Comparison of ENCODE assay signal across 8 cellular contexts in the genomic region with DNA sequence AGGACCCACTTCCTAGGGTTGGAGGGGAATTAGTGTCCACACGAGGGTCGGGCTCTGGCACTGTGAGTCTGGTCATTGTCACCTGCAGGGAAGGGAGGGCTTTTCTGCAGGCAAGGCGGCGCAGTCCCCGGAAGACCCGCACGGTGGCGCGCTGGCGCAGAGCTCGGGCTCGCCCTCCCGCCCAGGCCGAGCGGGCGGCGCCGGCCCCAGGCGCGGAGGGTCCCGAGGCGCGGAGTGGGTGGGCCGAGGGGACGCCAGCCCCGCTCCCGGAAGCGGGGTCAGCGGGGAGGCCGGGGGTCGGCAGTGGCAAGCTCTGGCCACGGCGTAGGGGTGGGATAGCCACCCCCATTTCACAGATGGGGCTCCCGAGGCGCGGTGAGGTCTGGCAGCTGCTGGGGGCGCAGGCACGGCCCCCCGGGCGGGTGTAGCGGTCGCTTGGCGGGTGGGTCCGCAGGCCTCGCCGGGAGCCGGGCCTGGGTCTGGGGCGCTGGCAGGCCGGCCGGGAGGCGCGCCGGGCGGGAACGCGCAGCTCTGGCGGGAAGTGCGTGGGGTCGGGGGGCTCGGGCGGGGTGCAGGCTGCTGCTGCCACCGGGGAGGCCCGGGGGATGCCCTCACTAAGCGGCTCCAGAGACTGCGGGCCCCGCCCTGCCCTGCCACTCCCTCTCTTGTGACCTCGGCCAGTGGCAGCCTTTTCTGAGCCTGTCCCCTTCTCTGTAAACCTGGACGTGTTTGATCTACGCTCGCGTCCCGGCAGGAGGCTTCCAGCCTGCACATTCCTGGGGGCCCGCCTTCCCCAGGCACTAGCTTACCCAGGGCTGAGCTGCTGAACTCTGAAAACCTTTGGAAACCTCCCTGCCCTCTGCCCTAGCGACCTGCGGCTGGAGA. TPM values are rescaled to one million over a fixed set of nuclear protein-coding genes. Genes with fewer than 3 reads are reported as not detected.
DNase-seq lines count a peak whose midpoint lies in the region; ATAC-seq, FAIRE-seq and TF ChIP-seq lines count a peak whose summit lies in the region.

No MANE protein-coding gene starts in this region.

- TF ChIP-seq POLR2A in GM12891 (IDR thresholded peaks at IDR 0.05; ENCODE audit: low read depth, low read length): no peak
- TF ChIP-seq POLR2A in tibial nerve (IDR thresholded peaks at IDR 0.05): no peak

- H3K4me3 Mint-ChIP-seq in glutamatergic neuron (ENCODE audit: unreplicated experiment): peak overlapping the region; percentile 76

- H3K9me3 ChIP-seq in PC-3 (ENCODE audit: low read length): no peaks in the 10 kb centered on the region
- H3K9me3 ChIP-seq in pancreas: no peaks in the 10 kb centered on the region
- H3K9me3 ChIP-seq in tibial nerve: no peaks in the 10 kb centered on the region

- TF ChIP-seq EP300 in tibial nerve (IDR thresholded peaks at IDR 0.05): no peak

- H3K4me1 ChIP-seq in PC-3 (ENCODE audit: insufficient read depth, low read length) (no peaks in the 10 kb centered on the region; the same call in 1 of the 2 replicates), pancreas (peaks cover 0 to 14% (median 0%) of the 10 kb centered on the region in 3 donors), tibial nerve (peaks cover 0 to 54% (median 7%) of the 10 kb centered on the region in 4 donors)

- H3K4me2 ChIP-seq in PC-3 (ENCODE audit: low read length): peak overlapping the region; percentile 94

- H3K27ac ChIP-seq in PC-3 (ENCODE audit: low read length): no peak overlapping the region
- H3K27ac ChIP-seq in pancreas: no peak overlapping the region
- H3K27ac ChIP-seq in tibial nerve: peak overlapping the region; percentile 13 to 76 (median 53)

- H3K79me2 ChIP-seq in PC-3 (ENCODE audit: low read length): no peaks in the 10 kb centered on the region

- intact Hi-C loops in PC-3 (cut with micrococcal nuclease) (loop anchor here (1.0 to 2.0 kb wide), 3 partner anchors 27 to 155 kb away; no protein-coding TSS in a partner anchor), pancreas (cut with DNase I) (loop anchor here (5.0 kb wide), 2 partner anchors 152 to 157 kb away; no protein-coding TSS in a partner anchor)

- POLR2A ChIA-PET in PC-3 (lab: Charles Lee; ENCODE audit: unreplicated experiment): no interaction called here

- H3K27me3 Mint-ChIP-seq in glutamatergic neuron (ENCODE audit: unreplicated experiment): peaks cover 7% of the 10 kb centered on the region

- TF ChIP-seq CTCF in PC-3 (conservative IDR thresholded peaks at IDR 0.05; ENCODE audit: low read depth, low read length): peak; percentile 82
- peak; percentile 90 for TF ChIP-seq CTCF in glutamatergic neuron (IDR thresholded peaks at IDR 0.05; ENCODE audit: partially characterized antibody, unreplicated experiment)
- TF ChIP-seq CTCF in pancreas (IDR thresholded peaks at IDR 0.05): peak; percentile 81 to 93 (median 86)
- TF ChIP-seq CTCF in tibial nerve (IDR thresholded peaks at IDR 0.05): peak; percentile 84 to 97 (median 96)

- H3K27ac Mint-ChIP-seq in glutamatergic neuron (ENCODE audit: unreplicated experiment): no peak overlapping the region

- FAIRE-seq in GM12891 (lab: Jason Lieb, UNC) (peak; percentile 82), pancreas (lab: Jason Lieb, UNC) (no peak)

- H3K9ac ChIP-seq in PC-3 (ENCODE audit: low read length): peak overlapping the region; percentile 43; the same call in 1 of the 2 replicates

- H3K9me2 ChIP-seq in PC-3 (replicated peaks; ENCODE audit: low read length): no peaks in the 10 kb centered on the region

- H3K4me3 ChIP-seq in PC-3 (ENCODE audit: low read length): peak overlapping the region; percentile 68
- H3K4me3 ChIP-seq in pancreas: peak overlapping the region; percentile 35 to 68 (median 40)
- peak overlapping the region in 3 of 4 donors; percentile 32 to 64 (median 41) for H3K4me3 ChIP-seq in tibial nerve

- no TSS peak for BruUV-seq in PC-3 (replicated peaks; lab: Mats Ljungman, UMichigan)

- ATAC-seq in HG03139 (IDR thresholded peaks at IDR 0.05; ENCODE audit: unreplicated experiment) (peak; percentile 67), PC-3 (peak; percentile 81), pancreas (peak; percentile 74 to 85 (median 82))

- H3K9me3 Mint-ChIP-seq in glutamatergic neuron (ENCODE audit: unreplicated experiment): peaks cover 5% of the 10 kb centered on the region

- H3K36me3 ChIP-seq in PC-3 (ENCODE audit: low read depth, low read length) (no peaks in the 10 kb centered on the region), pancreas (no peaks in the 10 kb centered on the region), tibial nerve (no peaks in the 10 kb centered on the region)

- WGBS in pancreas, 2 donors: 4% methylated on average over 60 to 75 of the region's 75 CpGs
- WGBS in tibial nerve, 2 donors: 7 to 24% methylated on average over 8 to 54 of the region's 75 CpGs

- no peaks in the 10 kb centered on the region for H3K4me1 Mint-ChIP-seq in glutamatergic neuron (ENCODE audit: low read depth, unreplicated experiment)

- H3F3A ChIP-seq in PC-3 (ENCODE audit: low read length, unreplicated experiment): no peaks in the 10 kb centered on the region

- H3K27me3 ChIP-seq in PC-3 (ENCODE audit: low read length): no peaks in the 10 kb centered on the region
- H3K27me3 ChIP-seq in pancreas: no peaks in the 10 kb centered on the region
- peaks cover 0 to 13% of the 10 kb centered on the region in 2 donors for H3K27me3 ChIP-seq in tibial nerve

- no peaks in the 10 kb centered on the region for H3K36me3 Mint-ChIP-seq in glutamatergic neuron (ENCODE audit: unreplicated experiment)

- DNase-seq in GM12891 (ENCODE audit: insufficient read length, low spot score) (peak; percentile 93), PC-3 (peak; percentile 76), activated gamma-delta T cell (lab: John Stamatoyannopoulos, UW) (peak; percentile 32), glutamatergic neuron (peak; percentile 95), pancreas (peak; percentile 57 to 98 (median 82)), tibial nerve (ENCODE audit: low spot score in 2 of 2) (peak; percentile 60 to 77), globus pallidus (ENCODE audit: low spot score) (no peak)

- no peaks in the 10 kb centered on the region for H4K20me1 ChIP-seq in PC-3 (ENCODE audit: low read length)

- H2AFZ ChIP-seq in PC-3 (ENCODE audit: low read length): peak overlapping the region; percentile 82

- CTCF ChIA-PET in PC-3 (lab: Charles Lee): interaction anchor here (0.6 to 1.0 kb wide), 3 partner anchors 28 to 169 kb away, joined by 3 to 11 read pairs (median 4); no protein-coding TSS in a partner anchor

TF ChIP-seq in GM12891, 5 proteins besides CTCF, POLR2A, EP300 and RAD21:
- TF ChIP-seq SPI1 (IDR thresholded peaks at IDR 0.05; ENCODE audit: low read depth, low read length): no peak
- no peak for TF ChIP-seq PAX5 (IDR thresholded peaks at IDR 0.05; ENCODE audit: insufficient read depth, low read length, severe bottlenecking)
- no peak for TF ChIP-seq POU2F2 (IDR thresholded peaks at IDR 0.05; ENCODE audit: low read depth, low read length)
- TF ChIP-seq TAF1 (IDR thresholded peaks at IDR 0.05; ENCODE audit: low read depth, low read length): no peak
- TF ChIP-seq POLR2AphosphoS5 (IDR thresholded peaks at IDR 0.05; ENCODE audit: low read depth, low read length): no peak
TF ChIP-seq in GM12891: peak in this region for 0.

RNA-seq across cellular contexts. Expression of gene CYP46A1, which starts 46.1 kb away (rescaled TPM):
- not detected for polyA plus RNA-seq in GM12891 (2012; ENCODE audit: low read depth, missing spikeins)
- total RNA-seq in PC-3 (2014; rRNA removed) (0.52 and 1.2 TPM in 2 replicates), glutamatergic neuron (ENCODE audit: unreplicated experiment) (2.1 TPM), pancreas (1 to 10 TPM; 1.0 to 2.1 (median 1.7) TPM), tibial nerve (1 to 10 TPM; 1.2 to 3.7 (median 1.4) TPM)
- 1 to 10 TPM; 3.5 to 5.2 TPM for polyA plus RNA-seq in pancreas

Comparison
In these comparisons a context has a peak if more than half of its experiments do, and no peak if none do; other contexts are left out.
1. H3K27ac ChIP-seq: peak in tibial nerve (4 of 4); none in PC-3 (single experiment) and pancreas (0 of 4).
2. Peak in every context shown above with its lines, with median percentiles within 50 percentile points of each other: ATAC-seq, H3K4me3 ChIP-seq and CTCF ChIP-seq.